In the genomic region with DNA sequence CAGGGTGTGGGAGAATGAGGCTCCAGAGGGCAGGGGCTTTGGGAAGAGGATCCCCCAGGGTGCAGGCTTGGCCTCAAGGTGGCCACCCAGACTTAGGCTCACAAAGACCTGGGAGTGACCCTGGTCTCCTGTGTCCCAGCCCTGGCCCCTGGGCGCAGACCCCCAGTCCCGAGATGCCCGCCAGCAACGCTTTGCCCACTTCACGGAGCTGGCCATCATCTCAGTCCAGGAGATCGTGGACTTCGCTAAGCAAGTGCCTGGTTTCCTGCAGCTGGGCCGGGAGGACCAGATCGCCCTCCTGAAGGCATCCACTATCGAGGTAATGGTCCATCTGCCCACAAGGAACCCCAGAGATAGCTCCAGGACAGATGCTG, we compare ENCODE assay signal across 29 cellular contexts. TPM values are rescaled to one million over a fixed set of nuclear protein-coding genes. Genes with fewer than 3 reads are reported as not detected.
A peak's percentile ranks its signal among the peaks of the same experiment; 100 is the strongest.
DNase-seq lines count a peak whose midpoint lies in the region; ATAC-seq and TF ChIP-seq lines count a peak whose summit lies in the region.
"Had no signal": no experiment of that assay in that cellular context is flagged by ENCODE, and none has a peak within 500 bp of the region (broad histone marks: within the 10 kb centered on the region; RNA-seq: fewer than 3 reads in every experiment).

No MANE protein-coding gene starts in this region.

- H3K27ac ChIP-seq in RWPE1 (peak overlapping the region; percentile 3; the same call in 1 of the 2 replicates), psoas muscle (no peak overlapping the region)
- H3K27ac ChIP-seq: 22Rv1, KMS-11, SJCRH30 had no signal

- no peaks in the 10 kb centered on the region for H3K9me3 Mint-ChIP-seq in activated CD4-positive, alpha-beta T cell treated with anti-CD3 and anti-CD28 coated beads, Interleukin-2, amount 10 ng/mL, durations not matched to agents 24 days and 14 days
- no peaks in the 10 kb centered on the region for H3K9me3 Mint-ChIP-seq in nephron
- peaks cover 0 to 2% of the 10 kb centered on the region in 2 donors for H3K9me3 Mint-ChIP-seq in stimulated activated naive B cell treated with anti-CD40 and anti-IgM and Interleukin-4, amounts not matched to agents 10 μg/mL and 1 μg/mL and 100 μg/mL, for 72 hours
- H3K9me3 Mint-ChIP-seq in naive thymus-derived CD8-positive, alpha-beta T cell = no peaks in the 10 kb centered on the region

- H3K4me1 ChIP-seq in psoas muscle = peaks cover 7% of the 10 kb centered on the region
- H3K4me1 ChIP-seq: BE2C, SJCRH30 had no signal

- H3K27ac Mint-ChIP-seq in activated CD4-positive, alpha-beta T cell treated with anti-CD3 and anti-CD28 coated beads, Interleukin-2, amount 10 ng/mL, durations not matched to agents 24 days and 14 days = no peak overlapping the region
- H3K27ac Mint-ChIP-seq in nephron = peak overlapping the region in 2 of 3 experiments; percentile 13 to 35
- peak overlapping the region; percentile 38 for H3K27ac Mint-ChIP-seq in stimulated activated naive B cell treated with anti-CD40 and anti-IgM and Interleukin-4, amounts not matched to agents 10 μg/mL and 1 μg/mL and 100 μg/mL, for 72 hours
- H3K27ac Mint-ChIP-seq in naive thymus-derived CD8-positive, alpha-beta T cell = peak overlapping the region in 1 of 10 donors; percentile 91

- no peak overlapping the region for H3K4me3 Mint-ChIP-seq in activated CD4-positive, alpha-beta T cell treated with anti-CD3 and anti-CD28 coated beads, Interleukin-2, amount 10 ng/mL, durations not matched to agents 24 days and 14 days
- H3K4me3 Mint-ChIP-seq in nephron = peak overlapping the region; percentile 0 to 30 (median 21)
- no peak overlapping the region for H3K4me3 Mint-ChIP-seq in stimulated activated naive B cell treated with anti-CD40 and anti-IgM and Interleukin-4, amounts not matched to agents 10 μg/mL and 1 μg/mL and 100 μg/mL, for 72 hours
- H3K4me3 Mint-ChIP-seq in naive thymus-derived CD8-positive, alpha-beta T cell = peak overlapping the region in 1 of 10 donors; percentile 67

- no peak overlapping the region for H3K4me3 ChIP-seq in psoas muscle
- H3K4me3 ChIP-seq: GM12878, SJCRH30 had no signal

- peaks cover 41% of the 10 kb centered on the region for H3K36me3 Mint-ChIP-seq in activated CD4-positive, alpha-beta T cell treated with anti-CD3 and anti-CD28 coated beads, Interleukin-2, amount 10 ng/mL, durations not matched to agents 24 days and 14 days (ENCODE audit: low read depth)
- H3K36me3 Mint-ChIP-seq in nephron (ENCODE audit: low read depth) = peaks cover 26% of the 10 kb centered on the region
- H3K36me3 Mint-ChIP-seq in stimulated activated naive B cell treated with anti-CD40 and anti-IgM and Interleukin-4, amounts not matched to agents 10 μg/mL and 1 μg/mL and 100 μg/mL, for 72 hours = peaks cover 41 to 48% of the 10 kb centered on the region in 2 donors
- peaks cover 0 to 46% (median 5%) of the 10 kb centered on the region in 3 donors for H3K36me3 Mint-ChIP-seq in naive thymus-derived CD8-positive, alpha-beta T cell

- H3K27me3 ChIP-seq in psoas muscle (ENCODE audit: insufficient read depth in 3 of 3, low read length in 2 of 3) = no peaks in the 10 kb centered on the region
- H3K27me3 ChIP-seq: BE2C, SJCRH30 had no signal

- peaks cover 0 to 60% of the 10 kb centered on the region in 2 donors for H3K36me3 ChIP-seq in psoas muscle (ENCODE audit: insufficient read depth in 1 of 2, low read depth in 1 of 2)

- WGBS in psoas muscle, 3 donors = 90 to 96% (median 93%) methylated on average over 10 of the region's 10 CpGs

- no peak for TF ChIP-seq CTCF in RWPE1 (conservative IDR thresholded peaks at IDR 0.05; ENCODE audit: low read depth)
- TF ChIP-seq CTCF in nephron (IDR thresholded peaks at IDR 0.05; ENCODE audit: unreplicated experiment in 3 of 3) = no peak
- TF ChIP-seq CTCF in psoas muscle (IDR thresholded peaks at IDR 0.05) = no peak

- CTCF ChIA-PET in RWPE1 (lab: Yijun Ruan, JAX) = no interaction called here

- POLR2A ChIA-PET in RWPE1 (lab: Yijun Ruan, JAX; ENCODE audit: low non-redundant PET) = no interaction called here
- POLR2A ChIA-PET in naive thymus-derived CD8-positive, alpha-beta T cell (lab: Charles Lee) = interaction anchor here (1.2 to 1.4 kb wide), 2 partner anchors 10 to 13 kb away, joined by 4 read pairs; a partner anchor contains a TSS

- no peaks in the 10 kb centered on the region for H3K27me3 Mint-ChIP-seq in activated CD4-positive, alpha-beta T cell treated with anti-CD3 and anti-CD28 coated beads, Interleukin-2, amount 10 ng/mL, durations not matched to agents 24 days and 14 days
- H3K27me3 Mint-ChIP-seq in nephron (ENCODE audit: low read depth) = no peaks in the 10 kb centered on the region
- no peaks in the 10 kb centered on the region for H3K27me3 Mint-ChIP-seq in stimulated activated naive B cell treated with anti-CD40 and anti-IgM and Interleukin-4, amounts not matched to agents 10 μg/mL and 1 μg/mL and 100 μg/mL, for 72 hours
- peaks cover 0 to 3% (median 0%) of the 10 kb centered on the region in 5 donors for H3K27me3 Mint-ChIP-seq in naive thymus-derived CD8-positive, alpha-beta T cell

- no peak for ATAC-seq in stimulated activated naive B cell treated with anti-CD40 and anti-IgM and Interleukin-4, amounts not matched to agents 10 μg/mL and 1 μg/mL and 100 μg/mL, for 72 hours (replicated peaks)
- no peak for ATAC-seq in naive thymus-derived CD8-positive, alpha-beta T cell
- ATAC-seq in psoas muscle = no peak
- ATAC-seq: GM12878, PC-3, Right ventricle myocardium inferior had no signal

- DNase-seq in activated CD4-positive, alpha-beta T cell treated with anti-CD3 and anti-CD28 coated beads, Interleukin-2, amount 10 ng/mL, durations not matched to agents 24 days and 14 days = peak; percentile 55
- DNase-seq in activated CD4-positive, alpha-beta T cell treated with anti-CD3 and anti-CD28 coated beads for 4 hours = no peak
- DNase-seq in RWPE1 (ENCODE audit: low spot score) (no peak), psoas muscle (no peak), T1000 (lab: John Stamatoyannopoulos, UW) (no peak)
- DNase-seq in stimulated activated naive B cell treated with anti-CD40 and anti-IgM and Interleukin-4, amounts not matched to agents 10 μg/mL and 1 μg/mL and 100 μg/mL, for 72 hours = no peak
- no peak for DNase-seq in naive thymus-derived CD8-positive, alpha-beta T cell
- DNase-seq: ACHN; BE2C; COR-L47; DMS53; GOT3; HCEC 1CT; MM.1S; NCI-H1048; NCI-H1417; NCI-H1694; NCI-H2029 treated with DMSO at 0.1 percent for 48 hours; NCI-H446 treated with DMSO at 0.1 percent for 48 hours; NCI-H526; NCI-H82; NK-92 treated with Interleukin-12 subunit alpha and Interleukin-12 subunit beta, amount 100 ng/mL, for 24 hours; PC-3; SJCRH30 had no signal

- H3K9me3 ChIP-seq in psoas muscle = no peaks in the 10 kb centered on the region
- H3K9me3 ChIP-seq: BE2C, SJCRH30 had no signal

- intact Hi-C loops in activated CD4-positive, alpha-beta T cell treated with anti-CD3 and anti-CD28 coated beads, Interleukin-2, amount 10 ng/mL, durations not matched to agents 24 days and 14 days (cut with micrococcal nuclease) = no loop called here
- intact Hi-C loops in psoas muscle (cut with DNase I) = no loop called here

- H3K4me1 Mint-ChIP-seq in activated CD4-positive, alpha-beta T cell treated with anti-CD3 and anti-CD28 coated beads, Interleukin-2, amount 10 ng/mL, durations not matched to agents 24 days and 14 days = peaks cover 24% of the 10 kb centered on the region
- peaks cover 20% of the 10 kb centered on the region for H3K4me1 Mint-ChIP-seq in nephron
- H3K4me1 Mint-ChIP-seq in stimulated activated naive B cell treated with anti-CD40 and anti-IgM and Interleukin-4, amounts not matched to agents 10 μg/mL and 1 μg/mL and 100 μg/mL, for 72 hours = peaks cover 36 to 37% of the 10 kb centered on the region in 2 donors
- H3K4me1 Mint-ChIP-seq in naive thymus-derived CD8-positive, alpha-beta T cell = peaks cover 27 to 56% (median 37%) of the 10 kb centered on the region in 4 donors

RNA-seq across cellular contexts. Expression of a gene that starts 2.6 kb away (rescaled TPM):
- total RNA-seq in activated CD4-positive, alpha-beta T cell treated with anti-CD3 and anti-CD28 coated beads, Interleukin-2, amount 10 ng/mL, durations not matched to agents 24 days and 14 days = 81.4 and 84.7 TPM in 2 replicates
- total RNA-seq in naive thymus-derived CD8-positive, alpha-beta T cell = 100 to 1,000 TPM; 106 to 107 TPM
- polyA plus RNA-seq in naive thymus-derived CD8-positive, alpha-beta T cell = 100 to 1,000 TPM in 1 of 3 donors, 10 to 100 TPM in 2; 69.6 to 100 (median 86.7) TPM
- 100 to 1,000 TPM in 3 of 4 donors, 10 to 100 TPM in 1; 74.9 to 136 (median 119) TPM for total RNA-seq in psoas muscle
- polyA plus RNA-seq in psoas muscle = 100 to 1,000 TPM; 135 to 153 (median 139) TPM

RNA-seq across cellular contexts. Expression of a gene that starts 5.3 kb away (rescaled TPM):
- total RNA-seq in activated CD4-positive, alpha-beta T cell treated with anti-CD3 and anti-CD28 coated beads, Interleukin-2, amount 10 ng/mL, durations not matched to agents 24 days and 14 days = 188 and 204 TPM in 2 replicates
- total RNA-seq in naive thymus-derived CD8-positive, alpha-beta T cell = 10 to 100 TPM; 38.4 to 40.8 TPM
- polyA plus RNA-seq in naive thymus-derived CD8-positive, alpha-beta T cell = 10 to 100 TPM; 26.0 to 34.4 (median 33.8) TPM
- 1 to 10 TPM; 4.5 to 9.7 (median 7.2) TPM for total RNA-seq in psoas muscle
- 1 to 10 TPM; 6.6 to 8.1 (median 6.9) TPM for polyA plus RNA-seq in psoas muscle

RNA-seq across cellular contexts. Expression of a gene that starts 13.4 kb away (rescaled TPM):
- total RNA-seq in activated CD4-positive, alpha-beta T cell treated with anti-CD3 and anti-CD28 coated beads, Interleukin-2, amount 10 ng/mL, durations not matched to agents 24 days and 14 days = 13.6 and 18.0 TPM in 2 replicates
- total RNA-seq in naive thymus-derived CD8-positive, alpha-beta T cell = 1 to 10 TPM; 6.4 to 9.7 TPM
- 1 to 10 TPM in 2 of 3 donors, under 1 TPM in 1; 0.37 to 2.0 (median 1.3) TPM for polyA plus RNA-seq in naive thymus-derived CD8-positive, alpha-beta T cell
- total RNA-seq in psoas muscle = under 1 TPM in 1 of 4 donors, not detected in 3; 0.29 TPM
- polyA plus RNA-seq in psoas muscle = under 1 TPM; 0.10 to 0.47 (median 0.25) TPM

RNA-seq across cellular contexts. Expression of a gene that starts 39.9 kb away (rescaled TPM):
- 0.91 and 1.6 TPM in 2 replicates for total RNA-seq in activated CD4-positive, alpha-beta T cell treated with anti-CD3 and anti-CD28 coated beads, Interleukin-2, amount 10 ng/mL, durations not matched to agents 24 days and 14 days
- 1 to 10 TPM; 4.5 to 5.6 TPM for total RNA-seq in naive thymus-derived CD8-positive, alpha-beta T cell
- under 1 TPM in 2 of 3 donors, not detected in 1; 0.10 to 0.32 TPM for polyA plus RNA-seq in naive thymus-derived CD8-positive, alpha-beta T cell
- total RNA-seq in psoas muscle = under 1 TPM in 3 of 4 donors, not detected in 1; 0.11 to 0.44 (median 0.25) TPM
- under 1 TPM in 2 of 3 donors, not detected in 1; 0.05 to 0.07 TPM for polyA plus RNA-seq in psoas muscle
- total RNA-seq: PC-3, Right ventricle myocardium inferior had no signal

RNA-seq across cellular contexts. Expression of a gene that starts 49.7 kb away (rescaled TPM):
- 20.3 TPM in 2 replicates for total RNA-seq in activated CD4-positive, alpha-beta T cell treated with anti-CD3 and anti-CD28 coated beads, Interleukin-2, amount 10 ng/mL, durations not matched to agents 24 days and 14 days
- under 1 TPM; 0.73 to 0.80 TPM for total RNA-seq in naive thymus-derived CD8-positive, alpha-beta T cell
- not detected for polyA plus RNA-seq in naive thymus-derived CD8-positive, alpha-beta T cell
- total RNA-seq in psoas muscle = 1 to 10 TPM in 3 of 4 donors, under 1 TPM in 1; 0.65 to 2.4 (median 1.5) TPM
- 1 to 10 TPM in 1 of 3 donors, under 1 TPM in 2; 0.10 to 1.1 (median 0.64) TPM for polyA plus RNA-seq in psoas muscle

Comparison
In these comparisons a context has a peak if more than half of its experiments do, and no peak if none do; other contexts are left out.
1. H3K4me3 Mint-ChIP-seq: peak in nephron (3 of 3); none in activated CD4-positive, alpha-beta T cell treated with anti-CD3 and anti-CD28 coated beads, Interleukin-2, amount 10 ng/mL, durations not matched to agents 24 days and 14 days (single experiment) and stimulated activated naive B cell treated with anti-CD40 and anti-IgM and Interleukin-4, amounts not matched to agents 10 μg/mL and 1 μg/mL and 100 μg/mL, for 72 hours (0 of 2).
2. RNA of a gene that starts 13.4 kb away (total RNA-seq): 13.6 to 18.0 TPM in activated CD4-positive, alpha-beta T cell treated with anti-CD3 and anti-CD28 coated beads, Interleukin-2, amount 10 ng/mL, durations not matched to agents 24 days and 14 days and 6.4 to 9.7 TPM in naive thymus-derived CD8-positive, alpha-beta T cell; 0.29 TPM in psoas muscle; every median in the first group is over 4 times any median in the second.